In the genomic region with DNA sequence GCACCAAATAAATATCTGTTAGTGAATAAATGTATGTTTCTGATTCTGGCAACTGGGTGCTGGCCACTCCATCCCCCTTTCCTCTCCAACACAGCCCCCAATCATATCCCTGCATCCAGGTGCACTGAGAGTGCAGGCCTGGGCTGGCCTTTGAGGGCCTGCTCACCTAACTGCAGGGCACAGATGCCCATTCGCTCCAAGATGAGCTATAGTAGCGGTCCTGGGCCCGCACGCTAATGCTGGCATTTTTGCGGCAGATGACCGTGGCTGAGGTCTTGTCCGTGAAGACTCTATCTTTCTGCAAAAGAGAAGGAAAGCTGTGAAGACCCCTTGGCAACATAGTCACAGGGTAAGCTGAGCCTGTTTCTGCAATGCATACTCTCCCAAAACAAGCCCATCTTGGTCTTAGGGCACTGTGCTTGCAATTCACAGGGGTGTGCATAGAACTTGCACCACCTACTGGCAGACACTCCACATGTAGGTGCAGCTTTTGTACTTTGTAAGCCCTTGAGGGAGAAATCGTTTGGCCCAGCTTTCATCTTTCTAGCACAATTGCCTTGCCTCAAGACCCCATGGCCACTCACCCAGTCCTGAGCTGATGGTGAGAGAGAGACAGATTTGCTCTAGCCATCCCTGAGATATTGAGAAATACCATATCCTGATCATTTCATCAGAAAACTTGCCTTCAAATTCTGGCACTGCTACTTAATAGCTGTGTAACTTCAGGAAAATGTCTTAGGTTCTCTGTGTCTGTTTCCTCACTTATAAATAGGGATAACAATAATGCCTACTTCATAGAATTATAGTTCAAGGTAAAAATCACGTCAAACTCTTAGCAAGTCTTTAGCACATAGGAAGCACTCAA, we compare ENCODE assay signal across 8 cellular contexts. TPM values are rescaled to one million over a fixed set of nuclear protein-coding genes. Genes with fewer than 3 reads are reported as not detected.
DNase-seq lines count a peak whose midpoint lies in the region; ATAC-seq and TF ChIP-seq lines count a peak whose summit lies in the region.

No MANE protein-coding gene starts in this region.

- peak; percentile 97 for ATAC-seq in GM23338

- H3K27me3 ChIP-seq in GM23338 (ENCODE audit: insufficient read depth) (0 out of 2 replicates have a peak, but pooled peaks cover 4% of the 10 kb centered on the region), iPS DF 6.9 (ENCODE audit: control insufficient read depth, insufficient read depth, low read length) (no peaks in the 10 kb centered on the region), ascending aorta (no peaks in the 10 kb centered on the region)

- H3F3A ChIP-seq in GM23338 (replicated peaks; ENCODE audit: low read depth), result no peaks in the 10 kb centered on the region

- H3K27ac ChIP-seq in GM23338 (ENCODE audit: low read depth) (no peak overlapping the region), iPS DF 6.9 (ENCODE audit: low read length) (no peak overlapping the region), ascending aorta (no peak overlapping the region)

- no peaks in the 10 kb centered on the region for H3K9me3 Mint-ChIP-seq in GM23338

- DNase-seq in EL (peak; percentile 48), GM23338 (ENCODE audit: low spot score) (peak; percentile 76), NOMO-1 treated with DMSO at 0.1 percent for 48 hours (lab: John Stamatoyannopoulos, UW; ENCODE audit: unreplicated experiment) (peak; percentile 35), iPS DF 6.9 (ENCODE audit: low read depth, low spot score) (peak; percentile 37), mesenteric fat pad (ENCODE audit: low spot score) (no peak), ascending aorta (ENCODE audit: low spot score in 2 of 2) (no peak)
- peak; percentile 48 for DNase-seq in activated naive CD4-positive, alpha-beta T cell treated with anti-CD3 and anti-CD28 coated beads, Interleukin-2, amount 50 U/mL, for 16 hours
- DNase-seq in stimulated activated CD4-positive, alpha-beta T cell treated with anti-CD3 and anti-CD28 coated beads, Interleukin-4, amount 100 ng/mL, for 4 hours, result peak; percentile 23 to 42

- no CpG with 5 or more reads among the region's 9 CpGs for WGBS in iPS DF 6.9 (ENCODE audit: insufficient coverage, insufficient read length)

- H4K20me1 ChIP-seq in GM23338 (replicated peaks; ENCODE audit: insufficient read depth), result no peaks in the 10 kb centered on the region

- H2AFZ ChIP-seq in GM23338, result no peak overlapping the region; the same call in 1 of the 2 replicates

- H3K4me1 ChIP-seq in GM23338 (ENCODE audit: insufficient read depth), result no peaks in the 10 kb centered on the region
- no peaks in the 10 kb centered on the region for H3K4me1 ChIP-seq in iPS DF 6.9 (ENCODE audit: control insufficient read depth, insufficient read depth, low read length)
- H3K4me1 ChIP-seq in ascending aorta, result no peaks in the 10 kb centered on the region

- no peak overlapping the region for H3K4me2 ChIP-seq in GM23338

- no peak overlapping the region for H3K4me3 Mint-ChIP-seq in GM23338

- TF ChIP-seq CTCF in GM23338 (conservative IDR thresholded peaks at IDR 0.05; ENCODE audit: low read depth in 2 of 2), result peak; percentile 74 to 90
- peak in 1 of 3 experiments; percentile 40 for TF ChIP-seq CTCF in ascending aorta (IDR thresholded peaks at IDR 0.05)

- H3K27ac Mint-ChIP-seq in GM23338, result no peak overlapping the region

- intact Hi-C loops in ascending aorta (cut with DNase I), result no loop called here

- H3K4me3 ChIP-seq in GM23338 (no peak overlapping the region), iPS DF 6.9 (ENCODE audit: low read length) (no peak overlapping the region), ascending aorta (no peak overlapping the region)

- peaks cover 4% of the 10 kb centered on the region; the same call in 2 of the 3 replicates for H3K4me1 Mint-ChIP-seq in GM23338

- no peaks in the 10 kb centered on the region for H3K9me2 ChIP-seq in GM23338 (ENCODE audit: insufficient read depth)

- no peaks in the 10 kb centered on the region for H3K36me3 ChIP-seq in GM23338 (ENCODE audit: insufficient read depth)
- H3K36me3 ChIP-seq in iPS DF 6.9 (ENCODE audit: control insufficient read depth, insufficient read depth, low read length), result no peaks in the 10 kb centered on the region
- H3K36me3 ChIP-seq in ascending aorta, result no peaks in the 10 kb centered on the region

- no peaks in the 10 kb centered on the region for H3K79me2 ChIP-seq in GM23338 (replicated peaks; ENCODE audit: insufficient read depth)

- no peaks in the 10 kb centered on the region for H3K36me3 Mint-ChIP-seq in GM23338 (ENCODE audit: low read depth)

- peaks cover under 1% of the 10 kb centered on the region for H3K27me3 Mint-ChIP-seq in GM23338 (ENCODE audit: insufficient read depth, low read depth, poor library complexity)

- no peaks in the 10 kb centered on the region for H3K9me3 ChIP-seq in iPS DF 6.9 (ENCODE audit: control insufficient read depth, insufficient read depth, low read length)
- H3K9me3 ChIP-seq in ascending aorta, result no peaks in the 10 kb centered on the region

TF ChIP-seq in GM23338, 12 proteins besides CTCF, POLR2A, EP300 and RAD21 (continues in another document):
- no peak for TF ChIP-seq NANOG (IDR thresholded peaks at IDR 0.05; ENCODE audit: borderline replicate concordance)
- no peak for TF ChIP-seq EZH2phosphoT487 (IDR thresholded peaks at IDR 0.05; ENCODE audit: unreplicated experiment)
- TF ChIP-seq, protein P1, sequence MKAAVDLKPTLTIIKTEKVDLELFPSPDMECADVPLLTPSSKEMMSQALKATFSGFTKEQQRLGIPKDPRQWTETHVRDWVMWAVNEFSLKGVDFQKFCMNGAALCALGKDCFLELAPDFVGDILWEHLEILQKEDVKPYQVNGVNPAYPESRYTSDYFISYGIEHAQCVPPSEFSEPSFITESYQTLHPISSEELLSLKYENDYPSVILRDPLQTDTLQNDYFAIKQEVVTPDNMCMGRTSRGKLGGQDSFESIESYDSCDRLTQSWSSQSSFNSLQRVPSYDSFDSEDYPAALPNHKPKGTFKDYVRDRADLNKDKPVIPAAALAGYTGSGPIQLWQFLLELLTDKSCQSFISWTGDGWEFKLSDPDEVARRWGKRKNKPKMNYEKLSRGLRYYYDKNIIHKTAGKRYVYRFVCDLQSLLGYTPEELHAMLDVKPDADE (IDR thresholded peaks at IDR 0.05), result no peak
- TF ChIP-seq CREB1 (CRISPR knock-in tag; IDR thresholded peaks at IDR 0.05; ENCODE audit: low read depth), result no peak
- TF ChIP-seq POLR2AphosphoS5 (IDR thresholded peaks at IDR 0.05; ENCODE audit: low read depth), result no peak
- TF ChIP-seq, protein P2, sequence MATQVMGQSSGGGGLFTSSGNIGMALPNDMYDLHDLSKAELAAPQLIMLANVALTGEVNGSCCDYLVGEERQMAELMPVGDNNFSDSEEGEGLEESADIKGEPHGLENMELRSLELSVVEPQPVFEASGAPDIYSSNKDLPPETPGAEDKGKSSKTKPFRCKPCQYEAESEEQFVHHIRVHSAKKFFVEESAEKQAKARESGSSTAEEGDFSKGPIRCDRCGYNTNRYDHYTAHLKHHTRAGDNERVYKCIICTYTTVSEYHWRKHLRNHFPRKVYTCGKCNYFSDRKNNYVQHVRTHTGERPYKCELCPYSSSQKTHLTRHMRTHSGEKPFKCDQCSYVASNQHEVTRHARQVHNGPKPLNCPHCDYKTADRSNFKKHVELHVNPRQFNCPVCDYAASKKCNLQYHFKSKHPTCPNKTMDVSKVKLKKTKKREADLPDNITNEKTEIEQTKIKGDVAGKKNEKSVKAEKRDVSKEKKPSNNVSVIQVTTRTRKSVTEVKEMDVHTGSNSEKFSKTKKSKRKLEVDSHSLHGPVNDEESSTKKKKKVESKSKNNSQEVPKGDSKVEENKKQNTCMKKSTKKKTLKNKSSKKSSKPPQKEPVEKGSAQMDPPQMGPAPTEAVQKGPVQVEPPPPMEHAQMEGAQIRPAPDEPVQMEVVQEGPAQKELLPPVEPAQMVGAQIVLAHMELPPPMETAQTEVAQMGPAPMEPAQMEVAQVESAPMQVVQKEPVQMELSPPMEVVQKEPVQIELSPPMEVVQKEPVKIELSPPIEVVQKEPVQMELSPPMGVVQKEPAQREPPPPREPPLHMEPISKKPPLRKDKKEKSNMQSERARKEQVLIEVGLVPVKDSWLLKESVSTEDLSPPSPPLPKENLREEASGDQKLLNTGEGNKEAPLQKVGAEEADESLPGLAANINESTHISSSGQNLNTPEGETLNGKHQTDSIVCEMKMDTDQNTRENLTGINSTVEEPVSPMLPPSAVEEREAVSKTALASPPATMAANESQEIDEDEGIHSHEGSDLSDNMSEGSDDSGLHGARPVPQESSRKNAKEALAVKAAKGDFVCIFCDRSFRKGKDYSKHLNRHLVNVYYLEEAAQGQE (IDR thresholded peaks at IDR 0.05; ENCODE audit: unreplicated experiment), result no peak
- no peak for TF ChIP-seq ZNF114 (CRISPR knock-in tag; IDR thresholded peaks at IDR 0.05)
- no peak for TF ChIP-seq STAT1 (IDR thresholded peaks at IDR 0.05; ENCODE audit: unreplicated experiment)
- TF ChIP-seq JUNB (IDR thresholded peaks at IDR 0.05; ENCODE audit: unreplicated experiment), result no peak

RNA-seq across cellular contexts. Expression of gene IL12B, which starts 13.5 kb away (rescaled TPM):
- total RNA-seq in GM23338 (2014; rRNA removed; shearing (Covaris generic)), result not detected in 2 replicates
- polyA plus RNA-seq in GM23338 (2016; fragmentation: Nextera tagmentation; extraction: Ambion mirVana), result not detected in 2 replicates
- total RNA-seq in mesenteric fat pad, result not detected
- total RNA-seq in ascending aorta, result not detected

RNA-seq across cellular contexts. Expression of gene UBLCP1, which starts 53.7 kb away (rescaled TPM):
- total RNA-seq in GM23338 (2014; rRNA removed; shearing (Covaris generic)), result 45.0 and 47.6 TPM in 2 replicates
- polyA plus RNA-seq in GM23338 (2016; fragmentation: Nextera tagmentation; extraction: Ambion mirVana), result 42.6 and 56.1 TPM in 2 replicates
- total RNA-seq in mesenteric fat pad (20.6 TPM), ascending aorta (11.0 TPM)

Comparison
In these comparisons a context has a peak if more than half of its experiments do, and no peak if none do; other contexts are left out.
1. DNase-seq: peak in EL (single experiment), GM23338 (single experiment), NOMO-1 treated with DMSO at 0.1 percent for 48 hours (single experiment), activated naive CD4-positive, alpha-beta T cell treated with anti-CD3 and anti-CD28 coated beads, Interleukin-2, amount 50 U/mL, for 16 hours (single experiment), iPS DF 6.9 (single experiment) and stimulated activated CD4-positive, alpha-beta T cell treated with anti-CD3 and anti-CD28 coated beads, Interleukin-4, amount 100 ng/mL, for 4 hours (2 of 2); none in mesenteric fat pad (single experiment) and ascending aorta (0 of 2).